In genomic region chr14:88681755-88682494, GRCh38 we compare ENCODE assay signal across 1 cellular context.
TF ChIP-seq lines count a peak whose summit lies in the region.

No MANE protein-coding gene starts in this region.

TF ChIP-seq in GM12878, 131 proteins besides CTCF, POLR2A, EP300 and RAD21 (continued from another document):
- TF ChIP-seq, protein P1, sequence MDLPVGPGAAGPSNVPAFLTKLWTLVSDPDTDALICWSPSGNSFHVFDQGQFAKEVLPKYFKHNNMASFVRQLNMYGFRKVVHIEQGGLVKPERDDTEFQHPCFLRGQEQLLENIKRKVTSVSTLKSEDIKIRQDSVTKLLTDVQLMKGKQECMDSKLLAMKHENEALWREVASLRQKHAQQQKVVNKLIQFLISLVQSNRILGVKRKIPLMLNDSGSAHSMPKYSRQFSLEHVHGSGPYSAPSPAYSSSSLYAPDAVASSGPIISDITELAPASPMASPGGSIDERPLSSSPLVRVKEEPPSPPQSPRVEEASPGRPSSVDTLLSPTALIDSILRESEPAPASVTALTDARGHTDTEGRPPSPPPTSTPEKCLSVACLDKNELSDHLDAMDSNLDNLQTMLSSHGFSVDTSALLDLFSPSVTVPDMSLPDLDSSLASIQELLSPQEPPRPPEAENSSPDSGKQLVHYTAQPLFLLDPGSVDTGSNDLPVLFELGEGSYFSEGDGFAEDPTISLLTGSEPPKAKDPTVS (IDR thresholded peaks at IDR 0.05; ENCODE audit: low read depth, low read length): no peak
- TF ChIP-seq CREM (IDR thresholded peaks at IDR 0.05; ENCODE audit: low read depth) (no peak), CHD1 (IDR thresholded peaks at IDR 0.05; ENCODE audit: low read depth, low read length) (no peak), PRDM15 (CRISPR knock-in tag; IDR thresholded peaks at IDR 0.05) (no peak), PAX8 (IDR thresholded peaks at IDR 0.05) (no peak), BCL11A (IDR thresholded peaks at IDR 0.05; ENCODE audit: low read depth, low read length) (no peak)
